Comparison of ENCODE assay signal across 14 cellular contexts in genomic region chr6:165556116-165556843, GRCh38.
A peak's percentile ranks its signal among the peaks of the same experiment; 100 is the strongest.
DNase-seq lines count a peak whose midpoint lies in the region; ATAC-seq, FAIRE-seq and TF ChIP-seq lines count a peak whose summit lies in the region.
"Had no signal": no experiment of that assay in that cellular context is flagged by ENCODE, and none has a peak within 500 bp of the region (broad histone marks: within the 10 kb centered on the region; RNA-seq: fewer than 3 reads in every experiment).

No MANE protein-coding gene starts in this region.

- no peak overlapping the region for H3K18ac ChIP-seq in mesenchymal stem cell (ENCODE audit: low read depth in 1 of 2, low read length in 2 of 2)

- no peak overlapping the region for H3K14ac ChIP-seq in mesenchymal stem cell (ENCODE audit: low read length in 2 of 2)

- H3K36me3 Mint-ChIP-seq in endothelial cell (ENCODE audit: low read depth, unreplicated experiment) = peaks cover 8% of the 10 kb centered on the region
- H3K36me3 Mint-ChIP-seq: activated naive CD8-positive, alpha-beta T cell treated with anti-CD3 and anti-CD28 coated beads for 36 hours had no signal

- DNase-seq in NCI-H2029 (lab: John Stamatoyannopoulos, UW) (peak; percentile 97), bronchial epithelial cell (ENCODE audit: low read depth) (peak; percentile 91), mesenchymal stem cell (peak; percentile 11), endothelial cell (ENCODE audit: low spot score) (no peak), A673 (ENCODE audit: low spot score) (no peak)
- DNase-seq: activated CD8-positive, alpha-beta T cell treated with anti-CD3 and anti-CD28 coated beads, Interleukin-2, amount 10 ng/mL, durations not matched to agents 7 days and 5 days; activated naive CD8-positive, alpha-beta T cell treated with anti-CD3 and anti-CD28 coated beads for 36 hours; NCI-H526 treated with DMSO at 0.1 percent for 48 hours; stimulated activated CD4-positive, alpha-beta T cell treated with anti-CD3 and anti-CD28 coated beads, Interleukin-4, amount 100 ng/mL, for 1 hour; substantia nigra had no signal

- FAIRE-seq in bronchial epithelial cell (lab: Jason Lieb, UNC) = no peak
- FAIRE-seq: K562 had no signal

- no peak overlapping the region for H2BK12ac ChIP-seq in mesenchymal stem cell (ENCODE audit: low read length in 2 of 2)

- no peak overlapping the region for H2BK15ac ChIP-seq in mesenchymal stem cell (ENCODE audit: low read depth, poor library complexity, severe bottlenecking)

- H3K27ac Mint-ChIP-seq in endothelial cell (ENCODE audit: unreplicated experiment) = no peak overlapping the region
- H3K27ac Mint-ChIP-seq: activated CD8-positive, alpha-beta T cell treated with anti-CD3 and anti-CD28 coated beads, Interleukin-2, amount 10 ng/mL, durations not matched to agents 7 days and 5 days; activated naive CD8-positive, alpha-beta T cell treated with anti-CD3 and anti-CD28 coated beads for 36 hours had no signal

- peaks cover 6% of the 10 kb centered on the region for H3K4me1 Mint-ChIP-seq in endothelial cell (ENCODE audit: unreplicated experiment)
- H3K4me1 Mint-ChIP-seq: activated naive CD8-positive, alpha-beta T cell treated with anti-CD3 and anti-CD28 coated beads for 36 hours had no signal

- TF ChIP-seq CTCF in bronchial epithelial cell (IDR thresholded peaks at IDR 0.05; ENCODE audit: insufficient read depth, low read length, severe bottlenecking) (no peak), endothelial cell (IDR thresholded peaks at IDR 0.05; ENCODE audit: unreplicated experiment) (no peak), A673 (conservative IDR thresholded peaks at IDR 0.05; ENCODE audit: low read depth, low read length) (no peak)

- no peaks in the 10 kb centered on the region for H3K9me3 Mint-ChIP-seq in endothelial cell (ENCODE audit: unreplicated experiment)

- H4K8ac ChIP-seq in mesenchymal stem cell (ENCODE audit: low read length) = no peak overlapping the region

- no peaks in the 10 kb centered on the region for H3K36me3 ChIP-seq in bronchial epithelial cell (ENCODE audit: control insufficient read depth, insufficient read depth, low read length)
- peaks cover 0 to 2% of the 10 kb centered on the region in 2 experiments for H3K36me3 ChIP-seq in mesenchymal stem cell (ENCODE audit: control insufficient read depth in 1 of 2, insufficient read depth in 2 of 2, low read depth in 1 of 2, low read length in 2 of 2)
- H3K36me3 ChIP-seq in A673 (ENCODE audit: insufficient read depth, low read length, poor library complexity, severe bottlenecking) = no peaks in the 10 kb centered on the region

- ATAC-seq in GM18861 (IDR thresholded peaks at IDR 0.05; ENCODE audit: unreplicated experiment) (peak; percentile 61), HG02588 (IDR thresholded peaks at IDR 0.05; ENCODE audit: unreplicated experiment) (no peak), HG02884 (IDR thresholded peaks at IDR 0.05; ENCODE audit: unreplicated experiment) (no peak)
- ATAC-seq: activated CD8-positive, alpha-beta T cell treated with anti-CD3 and anti-CD28 coated beads, Interleukin-2, amount 10 ng/mL, durations not matched to agents 7 days and 5 days; K562 had no signal

- H3K4ac ChIP-seq in mesenchymal stem cell (ENCODE audit: low read depth in 1 of 2, low read length in 2 of 2) = no peak overlapping the region

- no peak overlapping the region for H3K9ac ChIP-seq in mesenchymal stem cell (ENCODE audit: low read length)

- peaks cover 3% of the 10 kb centered on the region for H3K9me3 ChIP-seq in mesenchymal stem cell (ENCODE audit: control insufficient read depth, low read length)
- no peaks in the 10 kb centered on the region for H3K9me3 ChIP-seq in A673 (ENCODE audit: low read depth, low read length, poor library complexity, severe bottlenecking)

- peaks cover 21% of the 10 kb centered on the region for H3K79me1 ChIP-seq in mesenchymal stem cell (replicated peaks; ENCODE audit: low read length, poor library complexity, severe bottlenecking)

- H2AK5ac ChIP-seq in mesenchymal stem cell (ENCODE audit: low read length, severe bottlenecking) = no peak overlapping the region

- H3K27ac ChIP-seq in mesenchymal stem cell (ENCODE audit: low read length, poor library complexity, severe bottlenecking) (no peak overlapping the region), A673 (ENCODE audit: low read depth, low read length, poor library complexity, severe bottlenecking) (no peak overlapping the region)

- H2BK5ac ChIP-seq in mesenchymal stem cell (ENCODE audit: low read depth, low read length, poor library complexity, severe bottlenecking) = no peak overlapping the region

- CTCF ChIA-PET in A673 (lab: Charles Lee) = no interaction called here

- H3K27me3 Mint-ChIP-seq in endothelial cell (ENCODE audit: unreplicated experiment) = peaks cover 1% of the 10 kb centered on the region
- H3K27me3 Mint-ChIP-seq: activated naive CD8-positive, alpha-beta T cell treated with anti-CD3 and anti-CD28 coated beads for 36 hours had no signal

- H3K4me3 Mint-ChIP-seq in endothelial cell (ENCODE audit: unreplicated experiment) = no peak overlapping the region
- H3K4me3 Mint-ChIP-seq: activated CD8-positive, alpha-beta T cell treated with anti-CD3 and anti-CD28 coated beads, Interleukin-2, amount 10 ng/mL, durations not matched to agents 7 days and 5 days; activated naive CD8-positive, alpha-beta T cell treated with anti-CD3 and anti-CD28 coated beads for 36 hours had no signal

- no peak overlapping the region for H2AFZ ChIP-seq in mesenchymal stem cell (ENCODE audit: low read depth, low read length)

- no TSS peak for BruUV-seq in A673 (replicated peaks; lab: Mats Ljungman, UMichigan)

- 90% methylated on average over 2 of the region's 3 CpGs for WGBS in mesenchymal stem cell

- no peak overlapping the region for H3K4me2 ChIP-seq in mesenchymal stem cell (ENCODE audit: low read length, poor library complexity, severe bottlenecking)

- POLR2A ChIA-PET in A673 (lab: Charles Lee; ENCODE audit: low non-redundant PET) = no interaction called here

- H3K27me3 ChIP-seq in bronchial epithelial cell (ENCODE audit: control insufficient read depth, insufficient read depth, low read length) (no peaks in the 10 kb centered on the region), mesenchymal stem cell (ENCODE audit: control insufficient read depth in 1 of 2, insufficient read depth in 1 of 2, low read length in 2 of 2) (no peaks in the 10 kb centered on the region), A673 (replicated peaks; ENCODE audit: insufficient read depth, low read depth, low read length, poor library complexity) (peaks cover under 1% of the 10 kb centered on the region)

- H3K4me3 ChIP-seq in bronchial epithelial cell (ENCODE audit: low read depth, low read length) (no peak overlapping the region), mesenchymal stem cell (ENCODE audit: insufficient read depth in 1 of 2, low read depth in 1 of 2, low read length in 2 of 2) (no peak overlapping the region), A673 (ENCODE audit: low read depth, low read length, poor library complexity, severe bottlenecking) (no peak overlapping the region)
- H3K4me3 ChIP-seq: K562 had no signal

- no peak overlapping the region for H3K23ac ChIP-seq in mesenchymal stem cell (ENCODE audit: low read length in 2 of 2)

- H3K4me1 ChIP-seq in mesenchymal stem cell (ENCODE audit: control insufficient read depth, insufficient read depth, low read depth, low read length) = peaks cover 5% of the 10 kb centered on the region
- H3K4me1 ChIP-seq in A673 (ENCODE audit: insufficient read depth, low read length, poor library complexity, severe bottlenecking) = no peaks in the 10 kb centered on the region

- H2BK120ac ChIP-seq in mesenchymal stem cell (ENCODE audit: low read depth, low read length) = no peak overlapping the region

- intact Hi-C loops in A673 (cut with micrococcal nuclease; ENCODE audit: unreplicated experiment) = no loop called here

- H4K91ac ChIP-seq in mesenchymal stem cell (ENCODE audit: low read length) = no peak overlapping the region

Comparison
In these comparisons a context has a peak if more than half of its experiments do, and no peak if none do; other contexts are left out.
1. DNase-seq: peak in NCI-H2029 (single experiment), bronchial epithelial cell (single experiment) and mesenchymal stem cell (single experiment); none in endothelial cell (single experiment) and A673 (single experiment).